ENCODE assay signal across 24 cellular contexts in genomic region chr2:160140001-160140400, GRCh38.
DNase-seq lines count a peak whose midpoint lies in the region; ATAC-seq and TF ChIP-seq lines count a peak whose summit lies in the region.
"Had no signal": no experiment of that assay in that cellular context is flagged by ENCODE, and none has a peak within 500 bp of the region (broad histone marks: within the 10 kb centered on the region; RNA-seq: fewer than 3 reads in every experiment).

No MANE protein-coding gene starts in this region.

- H3K36me3 ChIP-seq in uterus: no peaks in the 10 kb centered on the region
- H3K36me3 ChIP-seq: adrenal gland, pancreas, right lobe of liver, suprapubic skin had no signal

- no peaks in the 10 kb centered on the region for H3K27me3 ChIP-seq in uterus
- H3K27me3 ChIP-seq: adrenal gland, pancreas, right lobe of liver, suprapubic skin had no signal

- no peaks in the 10 kb centered on the region for H3K9me3 Mint-ChIP-seq in mesothelial cell of epicardium
- H3K9me3 Mint-ChIP-seq: activated CD4-positive, alpha-beta memory T cell treated with anti-CD3 and anti-CD28 coated beads, Interleukin-2, amount 10 ng/mL, durations not matched to agents 7 days and 5 days; CD4-positive, alpha-beta T cell had no signal

- no peak overlapping the region for H3K4me3 ChIP-seq in uterus
- H3K4me3 ChIP-seq: adrenal gland, dorsolateral prefrontal cortex, GM12878, pancreas, right lobe of liver, suprapubic skin had no signal

- peaks cover 38% of the 10 kb centered on the region for H3K4me1 Mint-ChIP-seq in mesothelial cell of epicardium
- H3K4me1 Mint-ChIP-seq: activated CD4-positive, alpha-beta memory T cell treated with anti-CD3 and anti-CD28 coated beads, Interleukin-2, amount 10 ng/mL, durations not matched to agents 7 days and 5 days; naive B cell had no signal

- H3K9me3 ChIP-seq in uterus: no peaks in the 10 kb centered on the region
- H3K9me3 ChIP-seq: adrenal gland, pancreas, right lobe of liver, suprapubic skin had no signal

- H3K4me3 Mint-ChIP-seq in mesothelial cell of epicardium: no peak overlapping the region
- H3K4me3 Mint-ChIP-seq: activated CD4-positive, alpha-beta memory T cell treated with anti-CD3 and anti-CD28 coated beads, Interleukin-2, amount 10 ng/mL, durations not matched to agents 7 days and 5 days; CD4-positive, alpha-beta T cell; naive B cell had no signal

- H3K27ac ChIP-seq in uterus: peak overlapping the region; percentile 43 to 64
- H3K27ac ChIP-seq: adrenal gland, dorsolateral prefrontal cortex, pancreas, right lobe of liver, RWPE1, suprapubic skin had no signal

- intact Hi-C loops in uterus (cut with DNase I; ENCODE audit: low total_unique reads): no loop called here

- no peak for ATAC-seq in HG02759 (IDR thresholded peaks at IDR 0.05; ENCODE audit: unreplicated experiment)
- ATAC-seq: GM12878, right lobe of liver had no signal

- H3K27me3 Mint-ChIP-seq in mesothelial cell of epicardium (ENCODE audit: low read depth): no peaks in the 10 kb centered on the region
- H3K27me3 Mint-ChIP-seq: CD4-positive, alpha-beta T cell had no signal

- no peak for TF ChIP-seq POLR2A in uterus (IDR thresholded peaks at IDR 0.05)

- TF ChIP-seq CTCF in mesothelial cell of epicardium (IDR thresholded peaks at IDR 0.05; ENCODE audit: unreplicated experiment) (no peak), uterus (IDR thresholded peaks at IDR 0.05) (no peak)

- DNase-seq in LoVo (ENCODE audit: low spot score) (peak; percentile 41), dermis blood vessel endothelial cell (peak; percentile 5), mesothelial cell of epicardium (ENCODE audit: low spot score in 2 of 2, unreplicated experiment in 2 of 2) (no peak), uterus (no peak), NCI-H1105 (lab: John Stamatoyannopoulos, UW) (no peak), NCI-H2227 (lab: John Stamatoyannopoulos, UW; ENCODE audit: unreplicated experiment) (no peak)
- DNase-seq: activated CD4-positive, alpha-beta memory T cell treated with anti-CD3 and anti-CD28 coated beads, Interleukin-2, amount 10 ng/mL, durations not matched to agents 7 days and 5 days; activated gamma-delta T cell; activated T-cell treated with anti-CD3 and anti-CD28 coated beads for 4 hours; adrenal gland; CD4-positive, alpha-beta T cell; DMS53; dorsolateral prefrontal cortex; KBM-7; naive B cell; NCI-H146; NCI-H2171; NCI-H526 treated with DMSO at 0.1 percent for 48 hours; pancreas; right lobe of liver had no signal

- peak overlapping the region; percentile 94 for H3K27ac Mint-ChIP-seq in mesothelial cell of epicardium
- H3K27ac Mint-ChIP-seq: activated CD4-positive, alpha-beta memory T cell treated with anti-CD3 and anti-CD28 coated beads, Interleukin-2, amount 10 ng/mL, durations not matched to agents 7 days and 5 days; CD4-positive, alpha-beta T cell; naive B cell had no signal

- no peaks in the 10 kb centered on the region for H3K36me3 Mint-ChIP-seq in mesothelial cell of epicardium
- H3K36me3 Mint-ChIP-seq: naive B cell had no signal

- H3K4me1 ChIP-seq in uterus: no peaks in the 10 kb centered on the region
- H3K4me1 ChIP-seq: adrenal gland, right lobe of liver, suprapubic skin had no signal

Comparison
In these comparisons a context has a peak if more than half of its experiments do, and no peak if none do; other contexts are left out.
1. DNase-seq: peak in LoVo (single experiment) and dermis blood vessel endothelial cell (single experiment); none in mesothelial cell of epicardium (0 of 2), uterus (0 of 2), NCI-H1105 (single experiment) and NCI-H2227 (single experiment).